Comparison of ENCODE assay signal across 11 cellular contexts in the genomic region with DNA sequence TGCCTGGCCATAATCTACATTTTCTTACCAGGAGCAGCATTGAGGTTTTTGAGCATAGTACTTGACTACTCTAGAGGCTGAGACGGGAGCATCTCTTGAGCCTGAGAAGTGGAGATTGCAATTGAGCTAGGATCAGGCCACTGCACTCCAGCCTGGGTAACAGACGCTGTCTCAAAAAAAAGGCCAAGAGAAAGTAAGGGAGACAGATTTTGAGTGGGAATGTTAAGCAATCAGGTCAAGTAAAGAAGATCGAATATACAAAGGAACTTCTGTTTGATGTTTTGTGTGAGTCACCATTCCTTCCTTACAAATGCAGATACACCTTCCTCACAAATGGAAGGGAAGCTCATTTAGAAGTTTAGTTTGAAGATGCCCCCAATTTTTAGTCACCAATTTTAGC. TPM values are rescaled to one million over a fixed set of nuclear protein-coding genes. Genes with fewer than 3 reads are reported as not detected.
A peak's percentile ranks its signal among the peaks of the same experiment; 100 is the strongest.
DNase-seq lines count a peak whose midpoint lies in the region; ATAC-seq, FAIRE-seq and TF ChIP-seq lines count a peak whose summit lies in the region.
"Had no signal": no experiment of that assay in that cellular context is flagged by ENCODE, and none has a peak within 500 bp of the region (broad histone marks: within the 10 kb centered on the region; RNA-seq: fewer than 3 reads in every experiment).

No MANE protein-coding gene starts in this region.

- no peak overlapping the region for H3K27ac ChIP-seq in mammary epithelial cell (ENCODE audit: insufficient read depth, low read depth, low read length)
- H3K27ac ChIP-seq: C4-2B had no signal

- CTCF ChIA-PET in mammary epithelial cell (lab: Charles Lee; ENCODE audit: low non-redundant PET): no interaction called here

- no peak overlapping the region for H2AFZ ChIP-seq in mammary epithelial cell (ENCODE audit: low read depth, low read length)

- intact Hi-C loops in mammary epithelial cell (cut with micrococcal nuclease): no loop called here

- H3K9me3 Mint-ChIP-seq in stimulated activated naive CD8-positive, alpha-beta T cell treated with anti-CD3 and anti-CD28 coated beads, Interleukin-15, Interleukin-2, amounts not matched to agents 100 ng/mL and 50 ng/mL, for 24 hours: no peaks in the 10 kb centered on the region
- no peaks in the 10 kb centered on the region for H3K9me3 Mint-ChIP-seq in memory B cell

- H3K79me2 ChIP-seq in mammary epithelial cell (ENCODE audit: insufficient read depth, low read length): peaks cover 24% of the 10 kb centered on the region

- in situ Hi-C loops in mammary epithelial cell (cut with MboI; ENCODE audit: low sequenced_read_pairs in 2 of 2): loop anchor here in 1 of 2 donors (5.0 to 25.0 kb wide), 2 partner anchors 48 to 98 kb away; no protein-coding TSS in a partner anchor

- H3K9me3 ChIP-seq in mammary epithelial cell (replicated peaks; ENCODE audit: insufficient read depth, low read length): no peaks in the 10 kb centered on the region

- H3K4me3 ChIP-seq in mammary epithelial cell (replicated peaks in 1 of 3; ENCODE audit: insufficient read depth in 1 of 3, low read depth in 2 of 3, low read length in 3 of 3): no peak overlapping the region

- H3K4me1 ChIP-seq in mammary epithelial cell (ENCODE audit: insufficient read depth, low read length): peaks cover 23% of the 10 kb centered on the region

- ATAC-seq in stimulated activated naive CD8-positive, alpha-beta T cell treated with anti-CD3 and anti-CD28 coated beads, Interleukin-15, Interleukin-2, amounts not matched to agents 100 U/mL and 50 U/mL, for 24 hours: no peak
- ATAC-seq in memory B cell (ENCODE audit: low read depth): no peak

- H3K27ac Mint-ChIP-seq in stimulated activated naive CD8-positive, alpha-beta T cell treated with anti-CD3 and anti-CD28 coated beads, Interleukin-15, Interleukin-2, amounts not matched to agents 100 ng/mL and 50 ng/mL, for 24 hours: peak overlapping the region; percentile 67
- peak overlapping the region; percentile 56 for H3K27ac Mint-ChIP-seq in memory B cell

- no peak for DNase-seq in stimulated activated naive CD8-positive, alpha-beta T cell treated with anti-CD3 and anti-CD28 coated beads, Interleukin-15, Interleukin-2, amounts not matched to agents 100 U/mL and 50 U/mL, for 24 hours
- DNase-seq in mammary epithelial cell (peak; percentile 56), memory B cell (ENCODE audit: low spot score in 2 of 2) (no peak), foreskin melanocyte (no peak), D341Med (ENCODE audit: low spot score) (no peak), NCI-H2171 treated with DMSO at 0.1 percent for 48 hours (lab: John Stamatoyannopoulos, UW) (no peak), GM19239 (ENCODE audit: insufficient read length, low spot score) (no peak)
- DNase-seq: Kasumi-1, NCI-H526 had no signal

- no peak overlapping the region for H3K9ac ChIP-seq in mammary epithelial cell (ENCODE audit: insufficient read depth, low read length)

- no peaks in the 10 kb centered on the region for H3K27me3 ChIP-seq in mammary epithelial cell (ENCODE audit: insufficient read depth, low read length)

- no TSS peak for BruUV-seq in mammary epithelial cell (replicated peaks; lab: Mats Ljungman, UMichigan)

- dilution Hi-C loops in mammary epithelial cell (cut with HindIII; ENCODE audit: low sequenced_read_pairs): loop anchor here (5.0 kb wide), 2 partner anchors 48 to 103 kb away; no protein-coding TSS in a partner anchor

- H4K20me1 ChIP-seq in mammary epithelial cell (ENCODE audit: insufficient read depth, low read length): no peaks in the 10 kb centered on the region

- no peak for FAIRE-seq in GM19239 (lab: Jason Lieb, UNC)

- peaks cover 49% of the 10 kb centered on the region for H3K4me1 Mint-ChIP-seq in stimulated activated naive CD8-positive, alpha-beta T cell treated with anti-CD3 and anti-CD28 coated beads, Interleukin-15, Interleukin-2, amounts not matched to agents 100 ng/mL and 50 ng/mL, for 24 hours (ENCODE audit: low read depth)
- H3K4me1 Mint-ChIP-seq in memory B cell: peaks cover 34% of the 10 kb centered on the region

- 21% methylated on average over 2 of the region's 3 CpGs for WGBS in mammary epithelial cell (ENCODE audit: low coverage, missing lambda C conversion rate)

- no peaks in the 10 kb centered on the region for H3K36me3 ChIP-seq in mammary epithelial cell (ENCODE audit: insufficient read depth, low read length)

- peak overlapping the region; percentile 55 for H3K4me3 Mint-ChIP-seq in stimulated activated naive CD8-positive, alpha-beta T cell treated with anti-CD3 and anti-CD28 coated beads, Interleukin-15, Interleukin-2, amounts not matched to agents 100 ng/mL and 50 ng/mL, for 24 hours
- H3K4me3 Mint-ChIP-seq in memory B cell: no peak overlapping the region

- TF ChIP-seq CTCF in mammary epithelial cell (conservative IDR thresholded peaks at IDR 0.05 in 1 of 2, IDR thresholded peaks at IDR 0.05 in 1 of 2; ENCODE audit: extremely low read depth in 1 of 2, insufficient read depth in 1 of 2, low read depth in 1 of 2, low read length in 2 of 2): no peak

- peaks cover 35% of the 10 kb centered on the region for H3K36me3 Mint-ChIP-seq in stimulated activated naive CD8-positive, alpha-beta T cell treated with anti-CD3 and anti-CD28 coated beads, Interleukin-15, Interleukin-2, amounts not matched to agents 100 ng/mL and 50 ng/mL, for 24 hours (ENCODE audit: low read depth)
- H3K36me3 Mint-ChIP-seq in memory B cell: peaks cover 30% of the 10 kb centered on the region

- H3K4me2 ChIP-seq in mammary epithelial cell (ENCODE audit: insufficient read depth, low read depth, low read length): no peak overlapping the region

- H3K27me3 Mint-ChIP-seq in stimulated activated naive CD8-positive, alpha-beta T cell treated with anti-CD3 and anti-CD28 coated beads, Interleukin-15, Interleukin-2, amounts not matched to agents 100 ng/mL and 50 ng/mL, for 24 hours: no peaks in the 10 kb centered on the region
- no peaks in the 10 kb centered on the region for H3K27me3 Mint-ChIP-seq in memory B cell

RNA-seq across cellular contexts. Expression of a gene that starts 4.4 kb away (rescaled TPM):
- 10 to 100 TPM; 56.6 to 75.0 TPM for total RNA-seq in mammary epithelial cell
- polyA plus RNA-seq in mammary epithelial cell: 4.7 TPM
- 27.0 TPM for polyA minus RNA-seq in mammary epithelial cell

RNA-seq across cellular contexts. Expression of a gene that starts 32.9 kb away (rescaled TPM):
- total RNA-seq in mammary epithelial cell: 1 to 10 TPM in 1 of 2 donors, under 1 TPM in 1; 0.54 to 3.8 TPM
- 0.14 TPM for polyA plus RNA-seq in mammary epithelial cell
- polyA minus RNA-seq in mammary epithelial cell: not detected
